5 cellular contexts compared by ENCODE assay signal in genomic region chr7:44022069-44022468, GRCh38. TPM values are rescaled to one million over a fixed set of nuclear protein-coding genes. Genes with fewer than 3 reads are reported as not detected.
"Had no signal": no experiment of that assay in that cellular context is flagged by ENCODE, and none has a peak within 500 bp of the region (broad histone marks: within the 10 kb centered on the region; RNA-seq: fewer than 3 reads in every experiment).

No MANE protein-coding gene starts in this region.

RNA-seq across cellular contexts. Expression of gene SPDYE1, which starts 24.4 kb away (rescaled TPM):
- total RNA-seq: GM23338, H1, H9, HT-29 had no signal
- polyA plus RNA-seq: H1 had no signal

RNA-seq across cellular contexts. Expression of gene PGAM2, which starts 43.3 kb away (rescaled TPM):
- polyA plus RNA-seq: IgD-negative memory B cell had no signal
